In the genomic region with DNA sequence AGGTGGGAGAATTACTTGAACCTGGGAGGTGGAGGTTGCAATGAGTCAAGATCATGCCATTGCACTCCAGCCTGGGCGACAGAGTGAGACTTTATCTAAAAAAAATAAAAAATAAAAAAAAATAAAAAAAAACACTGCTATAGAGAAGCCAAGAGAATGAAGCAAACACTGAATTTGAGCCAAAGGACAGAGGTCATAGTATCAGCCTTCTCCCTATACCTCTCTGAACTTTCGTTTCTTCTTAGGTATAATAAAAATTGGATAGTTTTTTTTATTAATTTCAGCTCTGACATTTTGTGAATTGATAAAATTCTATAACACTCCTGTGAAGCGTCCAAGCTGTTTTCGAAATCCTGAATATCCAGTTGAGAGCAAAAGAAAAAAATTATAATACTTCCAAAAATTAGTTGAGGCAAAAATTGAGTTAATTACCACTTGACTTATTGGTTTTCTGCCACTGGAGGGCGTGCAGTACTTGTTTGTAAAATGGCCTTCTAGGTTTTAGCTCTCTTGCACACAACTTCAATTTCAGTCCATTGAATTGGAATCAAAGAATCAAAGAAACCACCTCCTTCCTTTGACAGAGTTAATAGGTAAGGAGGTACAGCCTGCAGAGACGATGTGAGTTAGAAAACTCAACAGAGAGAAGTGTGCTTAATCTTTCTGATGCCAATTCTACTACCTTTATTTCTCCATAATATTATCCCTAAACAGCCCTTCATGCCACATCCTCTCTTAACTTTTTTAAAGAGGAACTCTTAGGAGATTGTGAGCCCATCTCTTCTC, we compare ENCODE assay signal across 8 cellular contexts.
DNase-seq lines count a peak whose midpoint lies in the region; ATAC-seq, FAIRE-seq and TF ChIP-seq lines count a peak whose summit lies in the region.
"Had no signal": no experiment of that assay in that cellular context is flagged by ENCODE, and none has a peak within 500 bp of the region (broad histone marks: within the 10 kb centered on the region; RNA-seq: fewer than 3 reads in every experiment).

No MANE protein-coding gene starts in this region.

- H3K4me3 Mint-ChIP-seq in activated CD4-positive, alpha-beta T cell treated with anti-CD3 and anti-CD28 coated beads, Interleukin-2, amount 10 ng/mL, durations not matched to agents 7 days and 5 days = no peak overlapping the region
- H3K4me3 Mint-ChIP-seq: activated naive CD8-positive, alpha-beta T cell had no signal

- FAIRE-seq in H54 (lab: Jason Lieb, UNC) = peak; percentile 62

- ATAC-seq in GM21737 (IDR thresholded peaks at IDR 0.05; ENCODE audit: unreplicated experiment) = no peak

- H3K9me3 Mint-ChIP-seq in activated CD4-positive, alpha-beta T cell treated with anti-CD3 and anti-CD28 coated beads, Interleukin-2, amount 10 ng/mL, durations not matched to agents 7 days and 5 days = no peaks in the 10 kb centered on the region

- H3K4me1 Mint-ChIP-seq in activated CD4-positive, alpha-beta T cell treated with anti-CD3 and anti-CD28 coated beads, Interleukin-2, amount 10 ng/mL, durations not matched to agents 7 days and 5 days = no peaks in the 10 kb centered on the region

- H3K36me3 Mint-ChIP-seq in activated CD4-positive, alpha-beta T cell treated with anti-CD3 and anti-CD28 coated beads, Interleukin-2, amount 10 ng/mL, durations not matched to agents 7 days and 5 days (ENCODE audit: low read depth) = no peaks in the 10 kb centered on the region
- H3K36me3 Mint-ChIP-seq: activated naive CD8-positive, alpha-beta T cell had no signal

- TF ChIP-seq POLR2A in H54 (IDR thresholded peaks at IDR 0.05; ENCODE audit: low read depth, low read length) = no peak

- CTCF ChIA-PET in activated CD4-positive, alpha-beta T cell treated with anti-CD3 and anti-CD28 coated beads, Interleukin-2, amount 10 ng/mL, durations not matched to agents 7 days and 5 days (lab: Charles Lee) = interaction anchor here (0.6 to 1.2 kb wide), 2 partner anchors 9 to 302 kb away, joined by 3 to 9 read pairs; no protein-coding TSS in a partner anchor

- POLR2A ChIA-PET in activated CD4-positive, alpha-beta T cell treated with anti-CD3 and anti-CD28 coated beads, Interleukin-2, amount 10 ng/mL, durations not matched to agents 7 days and 5 days (lab: Charles Lee) = no interaction called here

- H3K27me3 Mint-ChIP-seq in activated CD4-positive, alpha-beta T cell treated with anti-CD3 and anti-CD28 coated beads, Interleukin-2, amount 10 ng/mL, durations not matched to agents 7 days and 5 days = peaks cover 8% of the 10 kb centered on the region

- peak; percentile 37 for DNase-seq in ELF-1 (ENCODE audit: low read depth, low spot score)
- DNase-seq in H54 (ENCODE audit: insufficient read length, low spot score) = no peak
- DNase-seq in NCI-H2171 treated with DMSO at 0.1 percent for 48 hours (lab: John Stamatoyannopoulos, UW) = peak; percentile 80
- peak; percentile 46 for DNase-seq in activated CD4-positive, alpha-beta T cell treated with anti-CD3 and anti-CD28 coated beads, Interleukin-2, amount 10 ng/mL, durations not matched to agents 7 days and 5 days
- DNase-seq in foreskin melanocyte = peak; percentile 42
- DNase-seq in pons (ENCODE audit: low spot score) = peak; percentile 85

- H3K27ac Mint-ChIP-seq in activated CD4-positive, alpha-beta T cell treated with anti-CD3 and anti-CD28 coated beads, Interleukin-2, amount 10 ng/mL, durations not matched to agents 7 days and 5 days = no peak overlapping the region
- H3K27ac Mint-ChIP-seq: activated naive CD8-positive, alpha-beta T cell had no signal
